17 cellular contexts compared by ENCODE assay signal in genomic region chr6:108164537-108164814, GRCh38. TPM values are rescaled to one million over a fixed set of nuclear protein-coding genes. Genes with fewer than 3 reads are reported as not detected.
DNase-seq lines count a peak whose midpoint lies in the region; ATAC-seq, FAIRE-seq and TF ChIP-seq lines count a peak whose summit lies in the region.
"Had no signal": no experiment of that assay in that cellular context is flagged by ENCODE, and none has a peak within 500 bp of the region (broad histone marks: within the 10 kb centered on the region; RNA-seq: fewer than 3 reads in every experiment).

No MANE protein-coding gene starts in this region.

- H3K36me3 Mint-ChIP-seq in activated naive CD8-positive, alpha-beta T cell treated with anti-CD3 and anti-CD28 coated beads, Interleukin-2, amount 10 ng/mL, durations not matched to agents 7 days and 5 days, result peaks cover 4% of the 10 kb centered on the region
- peaks cover 2% of the 10 kb centered on the region for H3K36me3 Mint-ChIP-seq in activated naive CD8-positive, alpha-beta T cell treated with anti-CD3 and anti-CD28 coated beads, Interleukin-2, amount 50 U/mL, for 24 hours (ENCODE audit: low read depth)
- H3K36me3 Mint-ChIP-seq in astrocyte (ENCODE audit: low read depth, unreplicated experiment), result peaks cover 7% of the 10 kb centered on the region

- no peak for ATAC-seq in activated naive CD8-positive, alpha-beta T cell treated with anti-CD3 and anti-CD28 coated beads, Interleukin-2, amount 10 ng/mL, durations not matched to agents 7 days and 5 days (ENCODE audit: low read depth)
- ATAC-seq in activated naive CD8-positive, alpha-beta T cell treated with anti-CD3 and anti-CD28 coated beads, Interleukin-2, amount 50 U/mL, for 24 hours, result no peak
- ATAC-seq in HG03442 (IDR thresholded peaks at IDR 0.05; ENCODE audit: unreplicated experiment) (no peak), sciatic nerve (no peak), gastroesophageal sphincter (no peak)
- ATAC-seq: K562; stimulated activated naive CD8-positive, alpha-beta T cell treated with anti-CD3 and anti-CD28 coated beads, Interleukin-15, Interleukin-2, amounts not matched to agents 100 U/mL and 50 U/mL, for 24 hours had no signal

- TF ChIP-seq EP300 in gastroesophageal sphincter (IDR thresholded peaks at IDR 0.05), result no peak

- no peak overlapping the region for H3K27ac ChIP-seq in astrocyte (ENCODE audit: low read depth, low read length)
- H3K27ac ChIP-seq in keratinocyte (ENCODE audit: control insufficient read depth, insufficient read depth, low read length), result no peak overlapping the region
- no peak overlapping the region for H3K27ac ChIP-seq in gastroesophageal sphincter

- H2AFZ ChIP-seq in astrocyte (ENCODE audit: low read depth, low read length) (no peak overlapping the region), keratinocyte (ENCODE audit: control insufficient read depth, low read length) (no peak overlapping the region)

- H3K27ac Mint-ChIP-seq in activated naive CD8-positive, alpha-beta T cell treated with anti-CD3 and anti-CD28 coated beads, Interleukin-2, amount 10 ng/mL, durations not matched to agents 7 days and 5 days, result peak overlapping the region; percentile 34
- H3K27ac Mint-ChIP-seq in activated naive CD8-positive, alpha-beta T cell treated with anti-CD3 and anti-CD28 coated beads, Interleukin-2, amount 50 U/mL, for 24 hours, result no peak overlapping the region
- H3K27ac Mint-ChIP-seq in astrocyte (ENCODE audit: unreplicated experiment), result peak overlapping the region; percentile 86

- H3K27me3 Mint-ChIP-seq in activated naive CD8-positive, alpha-beta T cell treated with anti-CD3 and anti-CD28 coated beads, Interleukin-2, amount 10 ng/mL, durations not matched to agents 7 days and 5 days, result peaks cover 93% of the 10 kb centered on the region
- peaks cover 91% of the 10 kb centered on the region for H3K27me3 Mint-ChIP-seq in activated naive CD8-positive, alpha-beta T cell treated with anti-CD3 and anti-CD28 coated beads, Interleukin-2, amount 50 U/mL, for 24 hours
- peaks cover 90% of the 10 kb centered on the region for H3K27me3 Mint-ChIP-seq in astrocyte (ENCODE audit: low read depth, unreplicated experiment)

- no peaks in the 10 kb centered on the region for H3K36me3 ChIP-seq in astrocyte (ENCODE audit: insufficient read depth, low read length)
- no peaks in the 10 kb centered on the region for H3K36me3 ChIP-seq in keratinocyte (ENCODE audit: control insufficient read depth in 2 of 2, extremely low read depth in 1 of 2, insufficient read depth in 2 of 2, low read length in 2 of 2)
- H3K36me3 ChIP-seq in gastroesophageal sphincter, result no peaks in the 10 kb centered on the region

- no peak for DNase-seq in activated naive CD8-positive, alpha-beta T cell treated with anti-CD3 and anti-CD28 coated beads, Interleukin-2, amount 10 ng/mL, durations not matched to agents 7 days and 5 days
- no peak for DNase-seq in activated naive CD8-positive, alpha-beta T cell treated with anti-CD3 and anti-CD28 coated beads, Interleukin-2, amount 50 U/mL, for 24 hours
- DNase-seq in astrocyte (ENCODE audit: low read depth) (no peak), keratinocyte (ENCODE audit: low read depth, low spot score) (no peak), RPMI8226 (no peak), sciatic nerve (ENCODE audit: low spot score) (no peak)
- DNase-seq: activated naive CD4-positive, alpha-beta T cell; NCI-H1048; NCI-H69; stimulated activated naive CD8-positive, alpha-beta T cell treated with anti-CD3 and anti-CD28 coated beads, Interleukin-15, Interleukin-2, amounts not matched to agents 100 U/mL and 50 U/mL, for 24 hours had no signal

- H3K27me3 ChIP-seq in astrocyte (ENCODE audit: insufficient read depth, low read length), result peaks cover 97% of the 10 kb centered on the region
- peaks cover 95% of the 10 kb centered on the region for H3K27me3 ChIP-seq in keratinocyte (ENCODE audit: control insufficient read depth, extremely low read depth, insufficient read depth, low read length)
- peaks cover 100% of the 10 kb centered on the region for H3K27me3 ChIP-seq in gastroesophageal sphincter

- intact Hi-C loops in sciatic nerve (cut with DNase I), result no loop called here

- H3K9me1 ChIP-seq in keratinocyte (ENCODE audit: control insufficient read depth, extremely low read depth, insufficient read depth, low read length), result no peaks in the 10 kb centered on the region

- H3K9me3 Mint-ChIP-seq in activated naive CD8-positive, alpha-beta T cell treated with anti-CD3 and anti-CD28 coated beads, Interleukin-2, amount 10 ng/mL, durations not matched to agents 7 days and 5 days, result peaks cover 2% of the 10 kb centered on the region
- H3K9me3 Mint-ChIP-seq in activated naive CD8-positive, alpha-beta T cell treated with anti-CD3 and anti-CD28 coated beads, Interleukin-2, amount 50 U/mL, for 24 hours, result no peaks in the 10 kb centered on the region
- H3K9me3 Mint-ChIP-seq in astrocyte (ENCODE audit: unreplicated experiment), result peaks cover 20% of the 10 kb centered on the region

- dilution Hi-C loops in keratinocyte (cut with MboI; ENCODE audit: extremely low pct_ligation_motif_present, low sequenced_read_pairs), result no loop called here

- peaks cover 27% of the 10 kb centered on the region for H3K4me1 Mint-ChIP-seq in activated naive CD8-positive, alpha-beta T cell treated with anti-CD3 and anti-CD28 coated beads, Interleukin-2, amount 10 ng/mL, durations not matched to agents 7 days and 5 days
- peaks cover 40% of the 10 kb centered on the region for H3K4me1 Mint-ChIP-seq in activated naive CD8-positive, alpha-beta T cell treated with anti-CD3 and anti-CD28 coated beads, Interleukin-2, amount 50 U/mL, for 24 hours
- peaks cover 16% of the 10 kb centered on the region for H3K4me1 Mint-ChIP-seq in astrocyte (ENCODE audit: low read depth, unreplicated experiment)

- FAIRE-seq in astrocyte (lab: Jason Lieb, UNC) (no peak), keratinocyte (lab: Jason Lieb, UNC) (no peak)
- FAIRE-seq: K562, urothelium cell line had no signal

- peak overlapping the region; percentile 78 for H3K4me2 ChIP-seq in astrocyte (ENCODE audit: low read length)
- peak overlapping the region; percentile 39 for H3K4me2 ChIP-seq in keratinocyte (ENCODE audit: control insufficient read depth, extremely low read depth, insufficient read depth, low read depth, low read length)

- H3K4me1 ChIP-seq in astrocyte (ENCODE audit: insufficient read depth, low read length), result peaks cover 24% of the 10 kb centered on the region
- peaks cover 33% of the 10 kb centered on the region for H3K4me1 ChIP-seq in keratinocyte (ENCODE audit: control insufficient read depth, extremely low read depth, insufficient read depth, low read length)
- peaks cover 0 to 60% (median 37%) of the 10 kb centered on the region in 3 donors for H3K4me1 ChIP-seq in gastroesophageal sphincter

- no peak for TF ChIP-seq CTCF in astrocyte (IDR thresholded peaks at IDR 0.05; ENCODE audit: insufficient read depth, low read depth, low read length)
- no peak for TF ChIP-seq CTCF in keratinocyte (optimal IDR thresholded peaks at IDR 0.05 in 1 of 3, IDR thresholded peaks at IDR 0.05 in 1 of 3, conservative IDR thresholded peaks at IDR 0.05 in 1 of 3; ENCODE audit: extremely low read depth in 1 of 3, insufficient read depth in 2 of 3, low read length in 3 of 3)
- no peak for TF ChIP-seq CTCF in gastroesophageal sphincter (IDR thresholded peaks at IDR 0.05)

- H3K79me2 ChIP-seq in astrocyte (ENCODE audit: insufficient read depth, low read length), result no peaks in the 10 kb centered on the region
- no peaks in the 10 kb centered on the region for H3K79me2 ChIP-seq in keratinocyte (ENCODE audit: control insufficient read depth, insufficient read depth, low read length)

- 0% methylated on average over 2 of the region's 17 CpGs; no CpG with 5 or more reads in 1 of the 2 donors for WGBS in gastroesophageal sphincter (ENCODE audit: low coverage in 1 of 2), 2 donors

- H3K4me3 ChIP-seq in astrocyte (ENCODE audit: insufficient read depth, low read depth, low read length) (no peak overlapping the region), keratinocyte (ENCODE audit: control insufficient read depth in 2 of 3, extremely low read depth in 1 of 3, insufficient read depth in 2 of 3, low read depth in 1 of 3, low read length in 3 of 3) (peak overlapping the region in 1 of 3 experiments; percentile 5), gastroesophageal sphincter (no peak overlapping the region)
- H3K4me3 ChIP-seq: K562 had no signal

- H3K9ac ChIP-seq in astrocyte (ENCODE audit: low read length) (no peak overlapping the region), keratinocyte (ENCODE audit: control insufficient read depth, extremely low read depth, insufficient read depth, low read length) (no peak overlapping the region)

- no peak overlapping the region for H3K4me3 Mint-ChIP-seq in activated naive CD8-positive, alpha-beta T cell treated with anti-CD3 and anti-CD28 coated beads, Interleukin-2, amount 10 ng/mL, durations not matched to agents 7 days and 5 days
- no peak overlapping the region for H3K4me3 Mint-ChIP-seq in activated naive CD8-positive, alpha-beta T cell treated with anti-CD3 and anti-CD28 coated beads, Interleukin-2, amount 50 U/mL, for 24 hours
- peak overlapping the region; percentile 45 for H3K4me3 Mint-ChIP-seq in astrocyte (ENCODE audit: unreplicated experiment)

- H3K9me3 ChIP-seq in astrocyte (ENCODE audit: insufficient read depth, low read depth, low read length), result no peaks in the 10 kb centered on the region
- no peaks in the 10 kb centered on the region for H3K9me3 ChIP-seq in keratinocyte (ENCODE audit: control insufficient read depth, low read depth, low read length)
- no peaks in the 10 kb centered on the region for H3K9me3 ChIP-seq in gastroesophageal sphincter

- POLR2A ChIA-PET in activated naive CD8-positive, alpha-beta T cell treated with anti-CD3 and anti-CD28 coated beads, Interleukin-2, amount 10 ng/mL, durations not matched to agents 7 days and 5 days (lab: Charles Lee), result no interaction called here

- H4K20me1 ChIP-seq in astrocyte (ENCODE audit: insufficient read depth, low read length), result no peaks in the 10 kb centered on the region
- H4K20me1 ChIP-seq in keratinocyte (ENCODE audit: control insufficient read depth, extremely low read depth, insufficient read depth, low read length), result no peaks in the 10 kb centered on the region

- TF ChIP-seq POLR2A in gastroesophageal sphincter (IDR thresholded peaks at IDR 0.05), result no peak

RNA-seq across cellular contexts. Expression of gene NR2E1, which starts 1.3 kb away (rescaled TPM):
- not detected for total RNA-seq in activated naive CD8-positive, alpha-beta T cell treated with anti-CD3 and anti-CD28 coated beads, Interleukin-2, amount 10 ng/mL, durations not matched to agents 7 days and 5 days
- not detected in 2 replicates for total RNA-seq in astrocyte
- 0.04 TPM in 1 of 3 replicates, not detected in the others for polyA plus RNA-seq in keratinocyte
- polyA plus RNA-seq in keratinocyte (2011; ENCODE audit: low read depth), result not detected
- not detected in 2 replicates for polyA plus RNA-seq in keratinocyte (2011; cell fraction: cytosol; rRNA removed)
- polyA plus RNA-seq in keratinocyte (2011; cell fraction: nucleus; rRNA removed), result not detected in 2 replicates
- polyA plus RNA-seq in keratinocyte (2012; ENCODE audit: low replicate concordance), result not detected in 2 replicates
- not detected in 3 replicates for polyA minus RNA-seq in keratinocyte
- not detected for polyA minus RNA-seq in keratinocyte (2011; cell fraction: cytosol; rRNA and poly(A)+ RNA removed)
- polyA minus RNA-seq in keratinocyte (2011; cell fraction: nucleus; rRNA and poly(A)+ RNA removed), result not detected in 2 replicates
- not detected for total RNA-seq in sciatic nerve
- not detected for total RNA-seq in gastroesophageal sphincter
- total RNA-seq: K562, liver, myocyte, pulmonary artery endothelial cell had no signal
- polyA plus RNA-seq: K562, liver had no signal
